In the genomic region with DNA sequence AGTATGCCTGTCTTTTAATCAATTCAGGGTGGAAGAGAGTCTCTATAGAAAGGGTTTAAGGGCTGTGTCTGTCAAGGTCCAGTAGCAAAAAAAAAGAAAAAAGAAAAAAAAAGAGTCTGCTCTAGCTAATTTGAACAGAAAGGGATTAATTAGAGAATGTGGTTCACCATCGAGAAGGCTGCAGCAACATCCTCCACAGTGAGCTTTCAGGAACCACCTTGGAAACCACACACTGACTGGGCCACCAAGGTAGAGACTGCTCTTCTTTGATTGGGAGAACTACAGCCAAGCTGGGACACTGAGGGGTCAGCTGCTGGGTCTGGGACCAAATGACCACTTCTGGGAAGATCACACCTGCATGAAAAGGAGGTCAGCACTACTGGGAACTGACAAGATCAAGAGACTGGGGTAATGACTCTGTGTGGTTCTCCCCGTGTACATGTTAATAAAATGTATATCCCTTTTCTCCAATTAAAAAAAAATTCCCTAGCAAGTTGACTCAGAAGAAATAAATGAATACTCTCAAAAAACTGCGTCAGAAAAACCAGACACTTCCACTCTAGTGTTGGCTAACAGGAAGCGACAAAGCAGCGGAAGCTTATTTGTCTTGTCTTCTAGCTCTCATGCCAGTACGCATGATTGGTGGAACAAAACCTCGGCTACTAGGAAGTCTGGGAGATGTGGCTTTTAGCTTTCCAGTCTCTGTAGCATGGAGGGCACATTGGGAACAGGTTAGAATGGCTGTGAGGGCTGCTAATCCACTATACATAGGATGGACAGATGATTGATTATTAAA, we compare ENCODE assay signal across 13 cellular contexts. TPM values are rescaled to one million over a fixed set of nuclear protein-coding genes. Genes with fewer than 3 reads are reported as not detected.
DNase-seq lines count a peak whose midpoint lies in the region; ATAC-seq and TF ChIP-seq lines count a peak whose summit lies in the region.
"Had no signal": no experiment of that assay in that cellular context is flagged by ENCODE, and none has a peak within 500 bp of the region (broad histone marks: within the 10 kb centered on the region; RNA-seq: fewer than 3 reads in every experiment).

No MANE protein-coding gene starts in this region.

- POLR2A ChIA-PET in activated naive CD8-positive, alpha-beta T cell treated with anti-CD3 and anti-CD28 coated beads, Interleukin-2, amount 10 ng/mL, durations not matched to agents 7 days and 5 days (lab: Charles Lee), result interaction anchor here (0.6 to 1.6 kb wide), 4 partner anchors 16 to 65 kb away, joined by 3 to 10 read pairs (median 5); a partner anchor contains a TSS

- no peak overlapping the region for H3K27ac Mint-ChIP-seq in activated naive CD8-positive, alpha-beta T cell treated with anti-CD3 and anti-CD28 coated beads, Interleukin-2, amount 10 ng/mL, durations not matched to agents 7 days and 5 days
- no peak overlapping the region for H3K27ac Mint-ChIP-seq in activated naive CD8-positive, alpha-beta T cell treated with anti-CD3 and anti-CD28 coated beads, Interleukin-2, amount 50 U/mL, for 24 hours
- H3K27ac Mint-ChIP-seq: activated T-cell treated with anti-CD3 and anti-CD28 coated beads, Interleukin-2, amount 50 U/mL, for 72 hours; B cell; WTC11 had no signal

- TF ChIP-seq POLR2A in esophagus muscularis mucosa (IDR thresholded peaks at IDR 0.05; ENCODE audit: low read depth), result no peak

- peaks cover 2% of the 10 kb centered on the region for H3K27me3 Mint-ChIP-seq in activated naive CD8-positive, alpha-beta T cell treated with anti-CD3 and anti-CD28 coated beads, Interleukin-2, amount 10 ng/mL, durations not matched to agents 7 days and 5 days
- H3K27me3 Mint-ChIP-seq in activated naive CD8-positive, alpha-beta T cell treated with anti-CD3 and anti-CD28 coated beads, Interleukin-2, amount 50 U/mL, for 24 hours, result no peaks in the 10 kb centered on the region
- H3K27me3 Mint-ChIP-seq: B cell had no signal

- H3K4me1 Mint-ChIP-seq in activated naive CD8-positive, alpha-beta T cell treated with anti-CD3 and anti-CD28 coated beads, Interleukin-2, amount 10 ng/mL, durations not matched to agents 7 days and 5 days, result peaks cover 16% of the 10 kb centered on the region
- peaks cover 11% of the 10 kb centered on the region for H3K4me1 Mint-ChIP-seq in activated naive CD8-positive, alpha-beta T cell treated with anti-CD3 and anti-CD28 coated beads, Interleukin-2, amount 50 U/mL, for 24 hours

- peak; percentile 65 for ATAC-seq in activated naive CD8-positive, alpha-beta T cell treated with anti-CD3 and anti-CD28 coated beads, Interleukin-2, amount 10 ng/mL, durations not matched to agents 7 days and 5 days (ENCODE audit: low read depth)
- ATAC-seq in activated naive CD8-positive, alpha-beta T cell treated with anti-CD3 and anti-CD28 coated beads, Interleukin-2, amount 50 U/mL, for 24 hours, result no peak
- ATAC-seq in GM21825 (IDR thresholded peaks at IDR 0.05; ENCODE audit: unreplicated experiment), result no peak
- ATAC-seq: activated T-cell treated with anti-CD3 and anti-CD28 coated beads, Interleukin-2, amount 50 U/mL, for 72 hours; WTC11 had no signal

- 62% methylated on average over 7 of the region's 7 CpGs for WGBS in esophagus muscularis mucosa

- no peaks in the 10 kb centered on the region for H3K9me3 ChIP-seq in esophagus muscularis mucosa

- H3K36me3 ChIP-seq in esophagus muscularis mucosa, result no peaks in the 10 kb centered on the region

- H3K36me3 Mint-ChIP-seq in activated naive CD8-positive, alpha-beta T cell treated with anti-CD3 and anti-CD28 coated beads, Interleukin-2, amount 10 ng/mL, durations not matched to agents 7 days and 5 days, result peaks cover 37% of the 10 kb centered on the region
- no peaks in the 10 kb centered on the region for H3K36me3 Mint-ChIP-seq in activated naive CD8-positive, alpha-beta T cell treated with anti-CD3 and anti-CD28 coated beads, Interleukin-2, amount 50 U/mL, for 24 hours (ENCODE audit: low read depth)

- H3K4me1 ChIP-seq in esophagus muscularis mucosa, result no peaks in the 10 kb centered on the region

- peak; percentile 35 for DNase-seq in activated naive CD8-positive, alpha-beta T cell treated with anti-CD3 and anti-CD28 coated beads, Interleukin-2, amount 10 ng/mL, durations not matched to agents 7 days and 5 days
- DNase-seq in activated naive CD8-positive, alpha-beta T cell treated with anti-CD3 and anti-CD28 coated beads, Interleukin-2, amount 50 U/mL, for 24 hours, result no peak
- DNase-seq in NCI-H526 treated with DMSO at 0.1 percent for 48 hours (lab: John Stamatoyannopoulos, UW) (peak; percentile 90), globus pallidus (ENCODE audit: low spot score) (peak; percentile 27), esophagus muscularis mucosa (ENCODE audit: extremely low spot score) (no peak)
- no peak for DNase-seq in activated CD4-positive, alpha-beta T cell treated with anti-CD3 and anti-CD28 coated beads for 4 hours
- DNase-seq: activated T-cell treated with anti-CD3 and anti-CD28 coated beads, Interleukin-2, amount 50 U/mL, for 72 hours; NCI-H1092 treated with DMSO at 0.1 percent for 48 hours; NCI-H446 had no signal

- TF ChIP-seq CTCF in esophagus muscularis mucosa (IDR thresholded peaks at IDR 0.05), result no peak

- H3K27me3 ChIP-seq in esophagus muscularis mucosa, result no peaks in the 10 kb centered on the region

- no peak for TF ChIP-seq EP300 in esophagus muscularis mucosa (IDR thresholded peaks at IDR 0.05)

- intact Hi-C loops in esophagus muscularis mucosa (cut with DNase I), result no loop called here

- H3K4me3 ChIP-seq in skin epidermis (no peak overlapping the region), esophagus muscularis mucosa (no peak overlapping the region)

- peak overlapping the region in 13 of 21 experiments; percentile 0 to 70 (median 38) for H3K27ac ChIP-seq in skin epidermis
- peak overlapping the region in 1 of 4 donors; percentile 23 for H3K27ac ChIP-seq in esophagus muscularis mucosa (replicated peaks in 1 of 4)

- H3K4me3 Mint-ChIP-seq in activated naive CD8-positive, alpha-beta T cell treated with anti-CD3 and anti-CD28 coated beads, Interleukin-2, amount 10 ng/mL, durations not matched to agents 7 days and 5 days, result peak overlapping the region; percentile 6
- no peak overlapping the region for H3K4me3 Mint-ChIP-seq in activated naive CD8-positive, alpha-beta T cell treated with anti-CD3 and anti-CD28 coated beads, Interleukin-2, amount 50 U/mL, for 24 hours
- H3K4me3 Mint-ChIP-seq: activated T-cell treated with anti-CD3 and anti-CD28 coated beads, Interleukin-2, amount 50 U/mL, for 72 hours; B cell; WTC11 had no signal

- H3K9me3 Mint-ChIP-seq in activated naive CD8-positive, alpha-beta T cell treated with anti-CD3 and anti-CD28 coated beads, Interleukin-2, amount 10 ng/mL, durations not matched to agents 7 days and 5 days, result peaks cover 14% of the 10 kb centered on the region
- H3K9me3 Mint-ChIP-seq in activated naive CD8-positive, alpha-beta T cell treated with anti-CD3 and anti-CD28 coated beads, Interleukin-2, amount 50 U/mL, for 24 hours, result no peaks in the 10 kb centered on the region

RNA-seq across cellular contexts. Expression of a gene that starts 60.0 kb away (rescaled TPM):
- total RNA-seq in activated naive CD8-positive, alpha-beta T cell treated with anti-CD3 and anti-CD28 coated beads, Interleukin-2, amount 10 ng/mL, durations not matched to agents 7 days and 5 days, result 100 to 1,000 TPM; 261 to 265 TPM
- total RNA-seq in esophagus muscularis mucosa, result 10 to 100 TPM; 19.8 to 51.2 (median 30.5) TPM

Comparison
In these comparisons a context has a peak if more than half of its experiments do, and no peak if none do; other contexts are left out.
1. DNase-seq: peak in activated naive CD8-positive, alpha-beta T cell treated with anti-CD3 and anti-CD28 coated beads, Interleukin-2, amount 10 ng/mL, durations not matched to agents 7 days and 5 days (single experiment), NCI-H526 treated with DMSO at 0.1 percent for 48 hours (single experiment) and globus pallidus (single experiment); none in activated naive CD8-positive, alpha-beta T cell treated with anti-CD3 and anti-CD28 coated beads, Interleukin-2, amount 50 U/mL, for 24 hours (single experiment), activated CD4-positive, alpha-beta T cell treated with anti-CD3 and anti-CD28 coated beads for 4 hours (0 of 2) and esophagus muscularis mucosa (single experiment).
2. RNA of a gene that starts 60.0 kb away (total RNA-seq): 261 to 265 TPM in activated naive CD8-positive, alpha-beta T cell treated with anti-CD3 and anti-CD28 coated beads, Interleukin-2, amount 10 ng/mL, durations not matched to agents 7 days and 5 days; 19.8 to 51.2 TPM in esophagus muscularis mucosa; every median in the first group is over 4 times any median in the second.